Comparison of ENCODE assay signal across 10 cellular contexts in the genomic region with DNA sequence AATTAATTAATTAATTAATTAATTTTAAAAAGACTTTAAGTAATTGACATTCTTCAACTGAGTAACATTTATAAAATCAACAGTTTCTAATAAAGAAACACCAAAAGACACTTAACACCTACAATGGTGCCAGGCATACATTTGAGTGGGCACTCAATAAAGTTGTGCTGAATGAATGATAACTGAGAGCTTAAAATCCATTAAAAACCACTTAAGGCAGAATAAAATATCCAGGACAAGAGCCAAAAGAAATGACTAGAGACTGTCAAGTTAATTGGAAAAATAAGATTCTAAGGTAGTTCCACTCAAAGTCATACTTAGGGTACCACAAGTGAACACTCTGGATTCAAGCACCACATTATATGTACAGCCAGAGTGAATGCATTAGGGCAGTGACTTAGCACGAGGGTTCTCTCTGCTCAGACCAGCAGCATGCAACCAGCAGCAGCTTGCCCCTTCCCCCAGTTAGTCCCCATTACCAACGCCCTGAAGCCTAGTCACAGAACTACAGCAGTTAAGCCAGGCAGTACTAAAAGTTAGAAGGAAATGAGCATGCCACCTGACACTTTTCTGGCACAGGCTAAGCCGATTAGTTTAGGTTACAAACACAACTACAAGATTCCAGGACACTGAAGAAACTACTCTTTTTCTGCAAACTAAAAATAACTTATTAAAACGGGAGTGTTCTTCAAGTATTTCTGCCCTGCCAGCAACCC. TPM values are rescaled to one million over a fixed set of nuclear protein-coding genes. Genes with fewer than 3 reads are reported as not detected.
DNase-seq lines count a peak whose midpoint lies in the region; ATAC-seq and TF ChIP-seq lines count a peak whose summit lies in the region.
"Had no signal": no experiment of that assay in that cellular context is flagged by ENCODE, and none has a peak within 500 bp of the region (broad histone marks: within the 10 kb centered on the region; RNA-seq: fewer than 3 reads in every experiment).

No MANE protein-coding gene starts in this region.

- DNase-seq in H4 (ENCODE audit: low spot score) (peak; percentile 39), astrocyte of the cerebellum (ENCODE audit: low read depth) (peak; percentile 50), hepatic stellate cell (ENCODE audit: low spot score) (peak; percentile 36), NCI-H2196 (lab: John Stamatoyannopoulos, UW; ENCODE audit: unreplicated experiment) (no peak)
- DNase-seq: effector CD4-positive, alpha-beta T cell; nucleus accumbens had no signal

- TF ChIP-seq CTCF in astrocyte of the cerebellum (IDR thresholded peaks at IDR 0.05; ENCODE audit: low read depth, low read length, missing control alignments): no peak

- no peak for ATAC-seq in GM21515 (IDR thresholded peaks at IDR 0.05; ENCODE audit: unreplicated experiment)
- ATAC-seq in GM21390 (IDR thresholded peaks at IDR 0.05; ENCODE audit: unreplicated experiment): no peak
- ATAC-seq in HG03469 (IDR thresholded peaks at IDR 0.05; ENCODE audit: unreplicated experiment): no peak

- H3K4me3 ChIP-seq in astrocyte of the cerebellum (ENCODE audit: low read depth, low read length) (no peak overlapping the region), skin epidermis (no peak overlapping the region)

- H3K27ac ChIP-seq in skin epidermis: peak overlapping the region in 12 of 21 experiments; percentile 3 to 61 (median 26)

- in situ Hi-C loops in astrocyte of the cerebellum (cut with HindIII; ENCODE audit: low sequenced_read_pairs): no loop called here

RNA-seq across cellular contexts. Expression of gene LUZP1, which starts 46.5 kb away (rescaled TPM):
- 24.9 and 25.2 TPM in 2 replicates for total RNA-seq in H4 (2014; rRNA removed; shearing (Covaris generic))
